Comparison of ENCODE assay signal across 9 cellular contexts in genomic region chr5:112738180-112738560, GRCh38. TPM values are rescaled to one million over a fixed set of nuclear protein-coding genes. Genes with fewer than 3 reads are reported as not detected.
DNase-seq lines count a peak whose midpoint lies in the region; ATAC-seq and TF ChIP-seq lines count a peak whose summit lies in the region.
"Had no signal": no experiment of that assay in that cellular context is flagged by ENCODE, and none has a peak within 500 bp of the region (broad histone marks: within the 10 kb centered on the region; RNA-seq: fewer than 3 reads in every experiment).

No MANE protein-coding gene starts in this region.

- peaks cover 4 to 39% (median 29%) of the 10 kb centered on the region in 4 donors for H3K4me1 Mint-ChIP-seq in CD4-positive, CD25-positive, alpha-beta regulatory T cell
- peaks cover 19% of the 10 kb centered on the region for H3K4me1 Mint-ChIP-seq in activated naive CD8-positive, alpha-beta T cell treated with anti-CD3 and anti-CD28 coated beads, Interleukin-2, amount 50 U/mL, for 24 hours

- peaks cover 18% of the 10 kb centered on the region for H3K4me1 ChIP-seq in CD4-positive, CD25-positive, alpha-beta regulatory T cell (ENCODE audit: control insufficient read depth, insufficient read depth, low read length, poor library complexity, severe bottlenecking)
- H3K4me1 ChIP-seq in sigmoid colon (peaks cover 0 to 40% (median 13%) of the 10 kb centered on the region in 4 donors), body of pancreas (peaks cover 9% of the 10 kb centered on the region)

- H3K9me3 Mint-ChIP-seq in CD4-positive, CD25-positive, alpha-beta regulatory T cell: no peaks in the 10 kb centered on the region
- H3K9me3 Mint-ChIP-seq in activated naive CD8-positive, alpha-beta T cell treated with anti-CD3 and anti-CD28 coated beads, Interleukin-2, amount 50 U/mL, for 24 hours: no peaks in the 10 kb centered on the region

- peaks cover 4% of the 10 kb centered on the region for H3K36me3 Mint-ChIP-seq in CD4-positive, CD25-positive, alpha-beta regulatory T cell
- H3K36me3 Mint-ChIP-seq in activated naive CD8-positive, alpha-beta T cell treated with anti-CD3 and anti-CD28 coated beads, Interleukin-2, amount 50 U/mL, for 24 hours (ENCODE audit: low read depth): peaks cover 11% of the 10 kb centered on the region

- WGBS in sigmoid colon, 2 donors: 34 to 60% methylated on average over 5 of the region's 5 CpGs
- 66 to 70% methylated on average over 5 of the region's 5 CpGs for WGBS in body of pancreas, 2 donors

- ATAC-seq in CD4-positive, CD25-positive, alpha-beta regulatory T cell (ENCODE audit: low read depth in 2 of 2): no peak
- peak; percentile 34 for ATAC-seq in GM19351 (IDR thresholded peaks at IDR 0.05; ENCODE audit: unreplicated experiment)
- no peak for ATAC-seq in activated naive CD8-positive, alpha-beta T cell treated with anti-CD3 and anti-CD28 coated beads, Interleukin-2, amount 50 U/mL, for 24 hours
- no peak for ATAC-seq in body of pancreas
- ATAC-seq in HG02623 (IDR thresholded peaks at IDR 0.05; ENCODE audit: unreplicated experiment): no peak
- ATAC-seq: Panc1 had no signal

- no peak for TF ChIP-seq EP300 in sigmoid colon (IDR thresholded peaks at IDR 0.05)

- intact Hi-C loops in sigmoid colon (cut with DNase I) (loop anchor here (1.0 kb wide), 1 partner anchor 31 kb away; no protein-coding TSS in a partner anchor), body of pancreas (cut with DNase I) (no loop called here)

- H3K27ac ChIP-seq in CD4-positive, CD25-positive, alpha-beta regulatory T cell (ENCODE audit: insufficient read depth, low read length, poor library complexity, severe bottlenecking): no peak overlapping the region
- H3K27ac ChIP-seq in sigmoid colon (peak overlapping the region; percentile 73 to 85 (median 78)), body of pancreas (peak overlapping the region in 2 of 4 donors; percentile 46 to 47)

- TF ChIP-seq POLR2A in sigmoid colon (IDR thresholded peaks at IDR 0.05) (no peak), body of pancreas (IDR thresholded peaks at IDR 0.05) (no peak)

- peak overlapping the region; percentile 82 for H3K4me3 ChIP-seq in CD4-positive, CD25-positive, alpha-beta regulatory T cell (ENCODE audit: low read depth, low read length)
- peak overlapping the region; percentile 54 to 67 (median 58) for H3K4me3 ChIP-seq in sigmoid colon
- peak overlapping the region in 1 of 2 donors; percentile 14 for H3K4me3 ChIP-seq in body of pancreas

- H3K4me3 Mint-ChIP-seq in CD4-positive, CD25-positive, alpha-beta regulatory T cell: peak overlapping the region; percentile 86 to 94 (median 93)
- peak overlapping the region; percentile 96 for H3K4me3 Mint-ChIP-seq in activated naive CD8-positive, alpha-beta T cell treated with anti-CD3 and anti-CD28 coated beads, Interleukin-2, amount 50 U/mL, for 24 hours

- H3K9me3 ChIP-seq in CD4-positive, CD25-positive, alpha-beta regulatory T cell (ENCODE audit: control insufficient read depth in 2 of 2, low read length in 2 of 2): no peaks in the 10 kb centered on the region
- H3K9me3 ChIP-seq in sigmoid colon (no peaks in the 10 kb centered on the region), body of pancreas (no peaks in the 10 kb centered on the region)

- no peak for DNase-seq in CD4-positive, CD25-positive, alpha-beta regulatory T cell
- DNase-seq in Kasumi-1 (lab: John Stamatoyannopoulos, UW): peak; percentile 38 to 71
- DNase-seq in activated naive CD8-positive, alpha-beta T cell treated with anti-CD3 and anti-CD28 coated beads, Interleukin-2, amount 50 U/mL, for 24 hours: no peak
- DNase-seq in hepatic stellate cell (ENCODE audit: low spot score): peak; percentile 17
- no peak for DNase-seq in sigmoid colon
- DNase-seq in body of pancreas: no peak

- TF ChIP-seq CTCF in sigmoid colon (IDR thresholded peaks at IDR 0.05) (no peak), body of pancreas (IDR thresholded peaks at IDR 0.05) (no peak)

- peak overlapping the region; percentile 47 to 90 (median 88) for H3K27ac Mint-ChIP-seq in CD4-positive, CD25-positive, alpha-beta regulatory T cell
- H3K27ac Mint-ChIP-seq in activated naive CD8-positive, alpha-beta T cell treated with anti-CD3 and anti-CD28 coated beads, Interleukin-2, amount 50 U/mL, for 24 hours: peak overlapping the region; percentile 87

- no peaks in the 10 kb centered on the region for H3K36me3 ChIP-seq in CD4-positive, CD25-positive, alpha-beta regulatory T cell (ENCODE audit: control insufficient read depth, insufficient read depth, low read length)
- no peaks in the 10 kb centered on the region for H3K36me3 ChIP-seq in sigmoid colon
- no peaks in the 10 kb centered on the region for H3K36me3 ChIP-seq in body of pancreas (replicated peaks in 1 of 2; ENCODE audit: insufficient read depth in 1 of 2, low read depth in 2 of 2)

- no peaks in the 10 kb centered on the region for H3K27me3 ChIP-seq in CD4-positive, CD25-positive, alpha-beta regulatory T cell (ENCODE audit: control insufficient read depth, insufficient read depth, low read length)
- no peaks in the 10 kb centered on the region for H3K27me3 ChIP-seq in sigmoid colon
- no peaks in the 10 kb centered on the region for H3K27me3 ChIP-seq in body of pancreas

- no peaks in the 10 kb centered on the region for H3K27me3 Mint-ChIP-seq in CD4-positive, CD25-positive, alpha-beta regulatory T cell
- no peaks in the 10 kb centered on the region for H3K27me3 Mint-ChIP-seq in activated naive CD8-positive, alpha-beta T cell treated with anti-CD3 and anti-CD28 coated beads, Interleukin-2, amount 50 U/mL, for 24 hours

RNA-seq across cellular contexts. Expression of gene APC, which starts 0.5 kb away (rescaled TPM):
- total RNA-seq in CD4-positive, CD25-positive, alpha-beta regulatory T cell: 40.5 TPM
- 10 to 100 TPM in 3 of 4 donors, 1 to 10 TPM in 1; 7.6 to 21.7 (median 17.7) TPM for polyA plus RNA-seq in CD4-positive, CD25-positive, alpha-beta regulatory T cell
- 10 to 100 TPM; 46.1 to 81.4 (median 64.0) TPM for total RNA-seq in sigmoid colon
- 10 to 100 TPM in 1 of 3 donors, 1 to 10 TPM in 2; 2.4 to 10.4 (median 9.0) TPM for polyA plus RNA-seq in sigmoid colon
- total RNA-seq in body of pancreas: 10 to 100 TPM; 27.5 to 75.8 TPM

Comparison
In these comparisons a context has a peak if more than half of its experiments do, and no peak if none do; other contexts are left out.
1. DNase-seq: peak in Kasumi-1 (2 of 2) and hepatic stellate cell (single experiment); none in CD4-positive, CD25-positive, alpha-beta regulatory T cell (0 of 3), activated naive CD8-positive, alpha-beta T cell treated with anti-CD3 and anti-CD28 coated beads, Interleukin-2, amount 50 U/mL, for 24 hours (single experiment), sigmoid colon (single experiment) and body of pancreas (0 of 4).